ENCODE assay signal across 9 cellular contexts in the genomic region with DNA sequence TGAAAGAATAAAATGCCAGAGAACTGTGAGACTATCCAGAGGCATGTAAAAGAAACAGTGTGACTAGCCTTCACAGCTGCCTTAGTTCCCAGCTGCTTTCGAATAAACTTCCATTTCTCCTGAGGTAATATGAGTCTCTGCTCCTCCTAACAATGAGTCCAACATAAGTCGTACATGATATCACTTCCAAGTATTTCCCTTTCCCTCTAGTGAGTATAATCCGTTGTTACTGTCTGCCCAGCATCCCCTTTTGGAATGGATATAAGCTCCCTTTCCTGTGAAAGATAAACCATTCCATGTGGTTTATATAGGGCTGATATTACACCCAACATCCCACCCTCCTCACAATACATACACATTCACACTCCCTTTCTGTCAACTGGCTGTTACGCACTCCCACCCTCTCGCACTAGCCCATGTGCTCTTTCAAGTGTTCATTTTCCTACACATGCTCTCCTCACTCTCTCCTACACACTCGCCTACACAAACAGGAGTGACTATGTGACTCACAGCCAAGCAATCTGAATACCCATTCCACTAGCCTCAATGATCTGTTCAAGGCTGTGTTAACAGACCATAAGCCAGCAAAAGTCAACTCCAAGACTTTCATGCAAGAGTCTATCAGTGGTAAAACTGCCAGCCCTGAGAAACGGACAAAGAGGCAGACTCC. TPM values are rescaled to one million over a fixed set of nuclear protein-coding genes. Genes with fewer than 3 reads are reported as not detected.
DNase-seq lines count a peak whose midpoint lies in the region; FAIRE-seq and TF ChIP-seq lines count a peak whose summit lies in the region.
"Had no signal": no experiment of that assay in that cellular context is flagged by ENCODE, and none has a peak within 500 bp of the region (broad histone marks: within the 10 kb centered on the region; RNA-seq: fewer than 3 reads in every experiment).

No MANE protein-coding gene starts in this region.

- H3K4me3 Mint-ChIP-seq in progenitor cell of endocrine pancreas (ENCODE audit: low read depth): no peak overlapping the region

- H4K20me1 ChIP-seq in Loucy (ENCODE audit: insufficient read depth, low read length, poor library complexity, severe bottlenecking): peaks cover 40% of the 10 kb centered on the region
- H4K20me1 ChIP-seq in endothelial cell of umbilical vein (replicated peaks; ENCODE audit: control insufficient read depth, extremely low read depth, insufficient read depth, low read length): no peaks in the 10 kb centered on the region

- H3K27ac Mint-ChIP-seq in progenitor cell of endocrine pancreas: peak overlapping the region; percentile 4

- in situ Hi-C loops in GM13977 (cut with MboI; ENCODE audit: low pct_unique_long_range_greater_than_20kb, low sequenced_read_pairs, unreplicated experiment): no loop called here

- peaks cover 6% of the 10 kb centered on the region for H3K36me3 Mint-ChIP-seq in progenitor cell of endocrine pancreas (ENCODE audit: insufficient read depth)

- no peaks in the 10 kb centered on the region for H3K27me3 Mint-ChIP-seq in progenitor cell of endocrine pancreas

- DNase-seq in EH (ENCODE audit: low read depth): peak; percentile 78
- DNase-seq in endothelial cell of umbilical vein (ENCODE audit: low read depth, low spot score): peak; percentile 72
- DNase-seq in progenitor cell of endocrine pancreas (ENCODE audit: low spot score, unreplicated experiment): no peak
- no peak for DNase-seq in GM13977 (ENCODE audit: low spot score)
- DNase-seq in esophagus muscularis mucosa (ENCODE audit: extremely low spot score): no peak
- no peak for DNase-seq in midbrain (lab: John Stamatoyannopoulos, UW)
- DNase-seq: MM.1S; NK-92 treated with Interleukin-12 subunit alpha and Interleukin-12 subunit beta, amount 100 ng/mL, for 24 hours had no signal

- CTCF ChIA-PET in endothelial cell of umbilical vein (lab: Charles Lee): interaction anchor here (0.7 to 2.0 kb wide), 6 partner anchors 16 to 389 kb away, joined by 3 to 5 read pairs (median 4); a partner anchor contains a TSS

- POLR2A ChIA-PET in endothelial cell of umbilical vein (lab: Charles Lee): no interaction called here

- WGBS in esophagus muscularis mucosa: 84% methylated on average over 7 of the region's 7 CpGs

- intact Hi-C loops in endothelial cell of umbilical vein (cut with micrococcal nuclease) (no loop called here), esophagus muscularis mucosa (cut with DNase I) (loop anchor here (10.0 kb wide), 1 partner anchor 333 kb away; a partner anchor contains a TSS)

- peaks cover 20% of the 10 kb centered on the region for H3K4me1 Mint-ChIP-seq in progenitor cell of endocrine pancreas (ENCODE audit: low read depth)

- H3K9me3 ChIP-seq in Loucy (ENCODE audit: insufficient read depth, low read depth, low read length): no peaks in the 10 kb centered on the region
- H3K9me3 ChIP-seq in endothelial cell of umbilical vein (replicated peaks; ENCODE audit: control insufficient read depth, insufficient read depth, low read length): no peaks in the 10 kb centered on the region
- no peaks in the 10 kb centered on the region for H3K9me3 ChIP-seq in esophagus muscularis mucosa

- TSS peak; percentile 7 for BruUV-seq in endothelial cell of umbilical vein (replicated peaks; lab: Mats Ljungman, UMichigan)

- peak overlapping the region; percentile 22 for H3K27ac ChIP-seq in endothelial cell of umbilical vein (ENCODE audit: insufficient read depth, low read depth, low read length)
- no peak overlapping the region for H3K27ac ChIP-seq in esophagus muscularis mucosa (replicated peaks in 1 of 4)

- no peak for TF ChIP-seq EP300 in esophagus muscularis mucosa (IDR thresholded peaks at IDR 0.05)

- TF ChIP-seq CTCF in Loucy (conservative IDR thresholded peaks at IDR 0.05; ENCODE audit: low read length): no peak
- TF ChIP-seq CTCF in endothelial cell of umbilical vein (IDR thresholded peaks at IDR 0.05; ENCODE audit: extremely low read depth in 1 of 2, insufficient read depth in 1 of 2, low read depth in 1 of 2, low read length in 2 of 2): no peak
- no peak for TF ChIP-seq CTCF in progenitor cell of endocrine pancreas (IDR thresholded peaks at IDR 0.05; ENCODE audit: unreplicated experiment)
- TF ChIP-seq CTCF in GM13977 (IDR thresholded peaks at IDR 0.05; ENCODE audit: extremely low read depth, insufficient read depth, missing control alignments): no peak
- no peak for TF ChIP-seq CTCF in esophagus muscularis mucosa (IDR thresholded peaks at IDR 0.05)

- peak overlapping the region; percentile 93 for H3K4me3 ChIP-seq in Loucy (ENCODE audit: low read length, poor library complexity, severe bottlenecking)
- H3K4me3 ChIP-seq in endothelial cell of umbilical vein (replicated peaks in 1 of 3; ENCODE audit: insufficient read depth in 1 of 3, low read depth in 1 of 3, low read length in 3 of 3): no peak overlapping the region
- H3K4me3 ChIP-seq in esophagus muscularis mucosa: no peak overlapping the region

- H3K79me2 ChIP-seq in Loucy (ENCODE audit: insufficient read depth, low read length) (peaks cover 93% of the 10 kb centered on the region), endothelial cell of umbilical vein (ENCODE audit: control insufficient read depth, insufficient read depth, low read length) (peaks cover 73% of the 10 kb centered on the region)

- H3K36me3 ChIP-seq in Loucy (ENCODE audit: insufficient read depth, low read length) (peaks cover 13% of the 10 kb centered on the region; the same call in 1 of the 2 replicates), endothelial cell of umbilical vein (ENCODE audit: control insufficient read depth in 2 of 2, extremely low read depth in 1 of 2, insufficient read depth in 2 of 2, low read length in 2 of 2) (peaks cover 0 to 6% of the 10 kb centered on the region in 2 experiments), esophagus muscularis mucosa (peaks cover 0 to 24% (median 11%) of the 10 kb centered on the region in 4 donors)

- H3F3A ChIP-seq in Loucy (ENCODE audit: low read depth): no peaks in the 10 kb centered on the region

- H3K4me1 ChIP-seq in Loucy (ENCODE audit: insufficient read depth, low read length, poor library complexity, severe bottlenecking): peaks cover 63% of the 10 kb centered on the region
- peaks cover 23% of the 10 kb centered on the region for H3K4me1 ChIP-seq in endothelial cell of umbilical vein (ENCODE audit: control insufficient read depth, extremely low read depth, insufficient read depth, low read length)
- peaks cover 5 to 64% (median 48%) of the 10 kb centered on the region in 4 donors for H3K4me1 ChIP-seq in esophagus muscularis mucosa

- no peaks in the 10 kb centered on the region for H3K27me3 ChIP-seq in Loucy (ENCODE audit: insufficient read depth, low read length, poor library complexity, severe bottlenecking)
- no peaks in the 10 kb centered on the region for H3K27me3 ChIP-seq in endothelial cell of umbilical vein (ENCODE audit: control insufficient read depth in 2 of 2, insufficient read depth in 2 of 2, low read length in 2 of 2)
- H3K27me3 ChIP-seq in esophagus muscularis mucosa: no peaks in the 10 kb centered on the region

- no peaks in the 10 kb centered on the region for H3K9me2 ChIP-seq in Loucy (replicated peaks; ENCODE audit: low read depth, low read length)

- H3K9ac ChIP-seq in Loucy (ENCODE audit: low read depth, low read length, poor library complexity, severe bottlenecking) (no peak overlapping the region), endothelial cell of umbilical vein (replicated peaks; ENCODE audit: extremely low read depth, insufficient read depth, low read length) (no peak overlapping the region)

- H3K9me1 ChIP-seq in endothelial cell of umbilical vein (replicated peaks; ENCODE audit: control insufficient read depth, extremely low read depth, insufficient read depth, low read length): no peaks in the 10 kb centered on the region

- H3K4me2 ChIP-seq in Loucy (ENCODE audit: low read depth, low read length, poor library complexity, severe bottlenecking) (peak overlapping the region; percentile 99), endothelial cell of umbilical vein (ENCODE audit: insufficient read depth, low read length) (no peak overlapping the region)

- TF ChIP-seq POLR2A in endothelial cell of umbilical vein (IDR thresholded peaks at IDR 0.05; ENCODE audit: low read depth, low read length) (no peak), esophagus muscularis mucosa (IDR thresholded peaks at IDR 0.05; ENCODE audit: low read depth) (no peak)

- no peaks in the 10 kb centered on the region for H3K9me3 Mint-ChIP-seq in progenitor cell of endocrine pancreas (ENCODE audit: low read depth)

- no peak overlapping the region for H2AFZ ChIP-seq in Loucy (ENCODE audit: low read length)
- H2AFZ ChIP-seq in endothelial cell of umbilical vein (ENCODE audit: low read depth, low read length): peak overlapping the region; percentile 4

- no peak for FAIRE-seq in endothelial cell of umbilical vein (lab: Jason Lieb, UNC)

- dilution Hi-C loops in endothelial cell of umbilical vein (cut with MboI; ENCODE audit: extremely low pct_ligation_motif_present, low sequenced_read_pairs): no loop called here

TF ChIP-seq in endothelial cell of umbilical vein, 7 proteins besides CTCF, POLR2A, EP300 and RAD21:
- TF ChIP-seq MYC (IDR thresholded peaks at IDR 0.05; ENCODE audit: low read depth, low read length) (no peak), FOS (IDR thresholded peaks at IDR 0.05; ENCODE audit: borderline replicate concordance, insufficient read depth, low read length) (no peak), GATA2 (IDR thresholded peaks at IDR 0.05; ENCODE audit: insufficient read depth, insufficient read length, low read depth, low read length) (no peak), JUN (IDR thresholded peaks at IDR 0.05; ENCODE audit: borderline replicate concordance, insufficient read depth, insufficient read length, low read depth) (no peak), POLR2AphosphoS5 (IDR thresholded peaks at IDR 0.05; ENCODE audit: insufficient read depth, low read depth, low read length) (no peak), EZH2 (IDR thresholded peaks at IDR 0.05; ENCODE audit: borderline replicate concordance, low read depth, low read length, severe bottlenecking) (no peak)
- TF ChIP-seq, protein P1, sequence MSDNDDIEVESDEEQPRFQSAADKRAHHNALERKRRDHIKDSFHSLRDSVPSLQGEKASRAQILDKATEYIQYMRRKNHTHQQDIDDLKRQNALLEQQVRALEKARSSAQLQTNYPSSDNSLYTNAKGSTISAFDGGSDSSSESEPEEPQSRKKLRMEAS (IDR thresholded peaks at IDR 0.05; ENCODE audit: insufficient read depth, insufficient read length): no peak

RNA-seq across cellular contexts. Expression of a gene that starts 5.0 kb away (rescaled TPM):
- total RNA-seq in endothelial cell of umbilical vein (17.1 and 19.6 TPM in 2 replicates), progenitor cell of endocrine pancreas (28.1 and 30.6 TPM in 2 replicates), esophagus muscularis mucosa (10 to 100 TPM; 20.5 to 26.6 (median 22.4) TPM)
- 3.0 and 3.2 TPM in 2 replicates for polyA plus RNA-seq in endothelial cell of umbilical vein
- polyA plus RNA-seq in endothelial cell of umbilical vein (2011; cell fraction: cytosol; rRNA removed): 4.7 and 4.8 TPM in 2 replicates
- polyA plus RNA-seq in endothelial cell of umbilical vein (2011; cell fraction: nucleus; rRNA removed): 7.2 and 8.9 TPM in 2 replicates
- polyA plus RNA-seq in endothelial cell of umbilical vein (2012): 8.8 and 11.8 TPM in 2 replicates
- polyA minus RNA-seq in endothelial cell of umbilical vein: 5.7 and 8.7 TPM in 2 replicates
- 6.2 TPM for polyA minus RNA-seq in endothelial cell of umbilical vein (2011; cell fraction: cytosol; rRNA and poly(A)+ RNA removed)
- polyA minus RNA-seq in endothelial cell of umbilical vein (2011; cell fraction: nucleus; rRNA and poly(A)+ RNA removed): 23.3 and 24.5 TPM in 2 replicates

Comparison
In these comparisons a context has a peak if more than half of its experiments do, and no peak if none do; other contexts are left out.
1. DNase-seq: peak in EH (single experiment) and endothelial cell of umbilical vein (single experiment); none in progenitor cell of endocrine pancreas (single experiment), GM13977 (single experiment), esophagus muscularis mucosa (single experiment) and midbrain (single experiment).